In genomic region chr6:11473008-11473740, GRCh38 we compare ENCODE assay signal across 22 cellular contexts.
DNase-seq lines count a peak whose midpoint lies in the region; ATAC-seq, FAIRE-seq and TF ChIP-seq lines count a peak whose summit lies in the region.
"Had no signal": no experiment of that assay in that cellular context is flagged by ENCODE, and none has a peak within 500 bp of the region (broad histone marks: within the 10 kb centered on the region; RNA-seq: fewer than 3 reads in every experiment).

No MANE protein-coding gene starts in this region.

- H3K4me1 ChIP-seq in liver (ENCODE audit: control insufficient read depth in 4 of 4, insufficient read depth in 4 of 4, low read length in 3 of 4) (peaks cover 0 to 3% (median 0%) of the 10 kb centered on the region in 4 donors), skeletal muscle satellite cell (ENCODE audit: control insufficient read depth, insufficient read depth, low read length) (peaks cover 3% of the 10 kb centered on the region)

- no peaks in the 10 kb centered on the region for H3K9me3 Mint-ChIP-seq in osteocyte (ENCODE audit: unreplicated experiment)
- H3K9me3 Mint-ChIP-seq: dendritic cell treated with granulocyte-macrophage colony-stimulating factor and Interleukin-4, amounts not matched to agents 40 ng/mL and 50 ng/mL, for 4 days had no signal

- H3K27me3 Mint-ChIP-seq in osteocyte (ENCODE audit: unreplicated experiment), result no peaks in the 10 kb centered on the region

- no peak overlapping the region for H3K4me3 Mint-ChIP-seq in osteocyte (ENCODE audit: unreplicated experiment)
- H3K4me3 Mint-ChIP-seq: activated CD4-positive, alpha-beta T cell treated with anti-CD3 and anti-CD28 coated beads for 36 hours; dendritic cell treated with granulocyte-macrophage colony-stimulating factor and Interleukin-4, amounts not matched to agents 40 ng/mL and 50 ng/mL, for 4 days; neural crest cell had no signal

- DNase-seq in GM12892 (ENCODE audit: insufficient read length) (no peak), amniotic epithelial cell (ENCODE audit: low read depth) (peak; percentile 64), AG08396 (ENCODE audit: low spot score) (no peak), osteocyte (ENCODE audit: extremely low spot score, unreplicated experiment) (no peak), cerebellum (ENCODE audit: low spot score) (no peak)
- DNase-seq: activated CD4-positive, alpha-beta T cell treated with anti-CD3 and anti-CD28 coated beads for 36 hours; activated CD8-positive, alpha-beta memory T cell treated with anti-CD3 and anti-CD28 coated beads, Interleukin-2, amount 50 U/mL, for 4 hours; activated gamma-delta T cell treated with Interleukin-2 at 50 U/mL for 16 hours; hippocampal formation; NCI-H1417 treated with DMSO at 0.1 percent for 48 hours; NCI-H2171 treated with DMSO at 0.1 percent for 48 hours; SHP77; stimulated activated naive CD8-positive, alpha-beta T cell treated with anti-CD3 and anti-CD28 coated beads, Interleukin-15, Interleukin-2, amounts not matched to agents 100 U/mL and 50 U/mL, for 24 hours; T-helper 2 cell had no signal

- H3K4me3 ChIP-seq in liver (ENCODE audit: low read depth in 1 of 3, low read length in 3 of 3), result peak overlapping the region; percentile 40 to 52 (median 43)
- peak overlapping the region; percentile 47 for H3K4me3 ChIP-seq in skeletal muscle satellite cell (ENCODE audit: low read length)
- H3K4me3 ChIP-seq: lung had no signal

- FAIRE-seq in GM12892 (lab: Jason Lieb, UNC), result peak; percentile 33

- no peaks in the 10 kb centered on the region for H3K36me3 Mint-ChIP-seq in osteocyte (ENCODE audit: unreplicated experiment)

- H3K9ac ChIP-seq in liver (ENCODE audit: low read depth in 1 of 2, low read length in 2 of 2), result peak overlapping the region in 1 of 2 donors; percentile 72
- H3K9ac ChIP-seq in skeletal muscle satellite cell (ENCODE audit: low read depth, low read length), result no peak overlapping the region
- H3K9ac ChIP-seq: KMS-11 had no signal

- TF ChIP-seq POLR2A in GM12892 (IDR thresholded peaks at IDR 0.05; ENCODE audit: low read depth, low read length), result no peak

- no peak for TF ChIP-seq CTCF in liver (IDR thresholded peaks at IDR 0.05; ENCODE audit: low read depth, low read length, missing input control)
- TF ChIP-seq CTCF in osteocyte (IDR thresholded peaks at IDR 0.05), result no peak

- no peak overlapping the region for H3K27ac Mint-ChIP-seq in osteocyte (ENCODE audit: unreplicated experiment)
- H3K27ac Mint-ChIP-seq: activated CD4-positive, alpha-beta T cell treated with anti-CD3 and anti-CD28 coated beads for 36 hours; dendritic cell treated with granulocyte-macrophage colony-stimulating factor and Interleukin-4, amounts not matched to agents 40 ng/mL and 50 ng/mL, for 4 days had no signal

- H3K4me2 ChIP-seq in skeletal muscle satellite cell (ENCODE audit: low read length), result peak overlapping the region; percentile 59
- H3K4me2 ChIP-seq: KMS-11 had no signal

- H3K36me3 ChIP-seq in liver (ENCODE audit: control insufficient read depth in 4 of 4, insufficient read depth in 3 of 4, low read depth in 1 of 4, low read length in 3 of 4), result no peaks in the 10 kb centered on the region
- H3K36me3 ChIP-seq in skeletal muscle satellite cell (ENCODE audit: insufficient read depth, low read length), result no peaks in the 10 kb centered on the region

- H3K27me3 ChIP-seq in liver (ENCODE audit: control insufficient read depth in 4 of 4, insufficient read depth in 4 of 4, low read length in 3 of 4), result no peaks in the 10 kb centered on the region
- H3K27me3 ChIP-seq in skeletal muscle satellite cell (ENCODE audit: control insufficient read depth, insufficient read depth, low read length), result no peaks in the 10 kb centered on the region

- 56% methylated on average over 16 of the region's 16 CpGs for WGBS in liver

- no peak for ATAC-seq in esophagus mucosa
- ATAC-seq: activated CD4-positive, alpha-beta T cell treated with anti-CD3 and anti-CD28 coated beads for 36 hours; stimulated activated naive CD8-positive, alpha-beta T cell treated with anti-CD3 and anti-CD28 coated beads, Interleukin-15, Interleukin-2, amounts not matched to agents 100 U/mL and 50 U/mL, for 24 hours had no signal

- peak overlapping the region in 1 of 2 donors; percentile 64 for H3K27ac ChIP-seq in liver (ENCODE audit: low read depth in 1 of 2, low read length in 2 of 2)
- H3K27ac ChIP-seq: HL-60, KMS-11 had no signal

- TF ChIP-seq RAD21 in liver (IDR thresholded peaks at IDR 0.05), result peak in 1 of 2 donors; percentile 33

- H3K4me1 Mint-ChIP-seq in osteocyte (ENCODE audit: unreplicated experiment), result peaks cover 6% of the 10 kb centered on the region
- H3K4me1 Mint-ChIP-seq: activated CD4-positive, alpha-beta T cell treated with anti-CD3 and anti-CD28 coated beads for 36 hours had no signal

- H3K9me3 ChIP-seq in liver (ENCODE audit: control insufficient read depth in 4 of 4, low read length in 3 of 4), result no peaks in the 10 kb centered on the region
- no peaks in the 10 kb centered on the region for H3K9me3 ChIP-seq in skeletal muscle satellite cell (replicated peaks; ENCODE audit: low read length)

TF ChIP-seq in liver, 16 proteins besides CTCF, POLR2A, EP300 and RAD21:
- TF ChIP-seq RXRA (IDR thresholded peaks at IDR 0.05), result peak; percentile 68 to 75
- TF ChIP-seq REST (IDR thresholded peaks at IDR 0.05), result peak; percentile 31
- TF ChIP-seq MAX (IDR thresholded peaks at IDR 0.05), result peak; percentile 37
- no peak for TF ChIP-seq TAF1 (conservative IDR thresholded peaks at IDR 0.05)
- peak; percentile 12 to 27 for TF ChIP-seq HNF4A (conservative IDR thresholded peaks at IDR 0.05)
- peak; percentile 45 for TF ChIP-seq YY1 (IDR thresholded peaks at IDR 0.05)
- peak; percentile 39 for TF ChIP-seq SP1 (IDR thresholded peaks at IDR 0.05)
- TF ChIP-seq, protein P1, sequence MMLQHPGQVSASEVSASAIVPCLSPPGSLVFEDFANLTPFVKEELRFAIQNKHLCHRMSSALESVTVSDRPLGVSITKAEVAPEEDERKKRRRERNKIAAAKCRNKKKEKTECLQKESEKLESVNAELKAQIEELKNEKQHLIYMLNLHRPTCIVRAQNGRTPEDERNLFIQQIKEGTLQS (IDR thresholded peaks at IDR 0.05), result no peak
